Comparison of ENCODE assay signal across 12 cellular contexts in the genomic region with DNA sequence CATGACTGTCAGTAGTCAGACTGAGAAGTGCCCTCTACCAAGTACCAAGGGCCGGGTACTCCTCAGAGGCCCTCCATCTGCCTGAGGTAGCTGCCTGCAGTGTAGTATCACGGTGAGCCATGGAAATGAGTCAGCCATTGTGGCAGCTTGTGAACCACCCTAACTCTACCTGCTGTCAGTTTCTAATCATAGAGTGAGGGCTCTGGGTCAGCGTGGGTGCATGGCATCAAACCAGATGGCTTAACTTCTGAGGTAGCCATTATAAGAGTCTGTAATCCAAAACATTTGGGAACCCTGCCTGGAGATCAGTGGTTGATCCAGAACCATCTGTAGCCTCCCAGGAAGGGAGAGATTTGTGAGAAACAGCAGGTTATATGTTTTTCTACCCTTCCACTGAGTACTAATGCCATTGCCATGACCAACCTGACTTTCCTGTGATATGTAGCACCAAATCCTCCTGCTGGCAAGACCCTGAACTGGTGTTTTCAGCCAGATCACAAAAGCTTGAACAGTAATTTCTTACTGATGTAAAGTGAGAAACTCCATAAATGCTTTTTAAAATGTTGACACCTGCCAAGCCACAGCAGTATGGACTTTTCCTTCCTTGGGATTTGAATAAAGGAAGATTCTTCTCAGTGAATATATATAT. TPM values are rescaled to one million over a fixed set of nuclear protein-coding genes. Genes with fewer than 3 reads are reported as not detected.
A peak's percentile ranks its signal among the peaks of the same experiment; 100 is the strongest.
DNase-seq lines count a peak whose midpoint lies in the region; ATAC-seq and TF ChIP-seq lines count a peak whose summit lies in the region.
"Had no signal": no experiment of that assay in that cellular context is flagged by ENCODE, and none has a peak within 500 bp of the region (broad histone marks: within the 10 kb centered on the region; RNA-seq: fewer than 3 reads in every experiment).

No MANE protein-coding gene starts in this region.

- peak; percentile 17 for TF ChIP-seq CTCF in endothelial cell (IDR thresholded peaks at IDR 0.05; ENCODE audit: unreplicated experiment)
- TF ChIP-seq CTCF in retinal pigment epithelial cell (conservative IDR thresholded peaks at IDR 0.05; ENCODE audit: low read depth, low read length), result peak; percentile 44

- no peak for ATAC-seq in HG02981 (IDR thresholded peaks at IDR 0.05; ENCODE audit: unreplicated experiment)
- ATAC-seq: gastroesophageal sphincter, natural killer cell had no signal

- H3K27me3 Mint-ChIP-seq in endothelial cell (ENCODE audit: unreplicated experiment), result peaks cover 1% of the 10 kb centered on the region

- DNase-seq in NK-92 treated with Interleukin-12 subunit alpha and Interleukin-12 subunit beta, amount 100 ng/mL, for 24 hours (lab: John Stamatoyannopoulos, UW), result peak; percentile 13
- no peak for DNase-seq in NK-92 (lab: John Stamatoyannopoulos, UW; ENCODE audit: unreplicated experiment)
- DNase-seq in NCI-H69 (lab: John Stamatoyannopoulos, UW), result peak; percentile 89
- DNase-seq in endothelial cell (ENCODE audit: low spot score), result no peak
- DNase-seq in retinal pigment epithelial cell (ENCODE audit: low read depth), result peak; percentile 39
- no peak for DNase-seq in GM19238 (ENCODE audit: insufficient read length, low spot score)
- DNase-seq in DMS79 treated with DMSO at 0.1 percent for 48 hours (lab: John Stamatoyannopoulos, UW), result no peak
- DNase-seq: activated gamma-delta T cell treated with Interleukin-2 at 50 U/mL for 16 hours, natural killer cell, NCI-H187 treated with DMSO at 0.1 percent for 48 hours had no signal

- no peak overlapping the region for H3K4me3 Mint-ChIP-seq in endothelial cell (ENCODE audit: unreplicated experiment)
- H3K4me3 Mint-ChIP-seq: natural killer cell had no signal

- H3K4me1 Mint-ChIP-seq in endothelial cell (ENCODE audit: unreplicated experiment), result peaks cover 12% of the 10 kb centered on the region

- no peak overlapping the region for H3K4me3 ChIP-seq in retinal pigment epithelial cell (ENCODE audit: low read length)
- H3K4me3 ChIP-seq: gastroesophageal sphincter had no signal

- no peaks in the 10 kb centered on the region for H3K36me3 Mint-ChIP-seq in endothelial cell (ENCODE audit: low read depth, unreplicated experiment)

- H3K9me3 Mint-ChIP-seq in endothelial cell (ENCODE audit: unreplicated experiment), result no peaks in the 10 kb centered on the region
- H3K9me3 Mint-ChIP-seq: natural killer cell had no signal

- H3K27ac Mint-ChIP-seq in endothelial cell (ENCODE audit: unreplicated experiment), result no peak overlapping the region

RNA-seq across cellular contexts. Expression of a gene that starts 38.9 kb away (rescaled TPM):
- total RNA-seq in endothelial cell (ENCODE audit: unreplicated experiment), result 32.3 TPM

Comparison
In these comparisons a context has a peak if more than half of its experiments do, and no peak if none do; other contexts are left out.
1. DNase-seq: peak in NK-92 treated with Interleukin-12 subunit alpha and Interleukin-12 subunit beta, amount 100 ng/mL, for 24 hours (single experiment), NCI-H69 (single experiment) and retinal pigment epithelial cell (single experiment); none in NK-92 (single experiment), endothelial cell (single experiment), GM19238 (single experiment) and DMS79 treated with DMSO at 0.1 percent for 48 hours (single experiment).